ENCODE assay signal across 17 cellular contexts in genomic region chr3:111862974-111863373, GRCh38. TPM values are rescaled to one million over a fixed set of nuclear protein-coding genes. Genes with fewer than 3 reads are reported as not detected.
DNase-seq lines count a peak whose midpoint lies in the region; ATAC-seq, FAIRE-seq and TF ChIP-seq lines count a peak whose summit lies in the region.
"Had no signal": no experiment of that assay in that cellular context is flagged by ENCODE, and none has a peak within 500 bp of the region (broad histone marks: within the 10 kb centered on the region; RNA-seq: fewer than 3 reads in every experiment).

No MANE protein-coding gene starts in this region.

- WGBS in HepG2 (ENCODE audit: low lambda C conversion rate) = 72% methylated on average over 3 of the region's 3 CpGs
- WGBS in stomach, 5 donors = 49 to 77% (median 74%) methylated on average over 3 of the region's 3 CpGs
- WGBS in suprapubic skin = 69% methylated on average over 3 of the region's 3 CpGs

- H3K36me3 Mint-ChIP-seq in endothelial cell (ENCODE audit: low read depth, unreplicated experiment) = no peaks in the 10 kb centered on the region
- H3K36me3 Mint-ChIP-seq: CD8-positive, alpha-beta T cell had no signal

- TF ChIP-seq POLR2A in HepG2 (IDR thresholded peaks at IDR 0.05; ENCODE audit: insufficient read depth in 1 of 2, low read depth in 2 of 2, low read length in 2 of 2) = no peak
- TF ChIP-seq POLR2A in stomach (IDR thresholded peaks at IDR 0.05) = no peak
- TF ChIP-seq POLR2A in suprapubic skin (IDR thresholded peaks at IDR 0.05) = no peak

- no peak overlapping the region for H3K9ac ChIP-seq in HepG2 (ENCODE audit: insufficient read depth, low read depth, low read length)

- intact Hi-C loops in HepG2 (cut with micrococcal nuclease; ENCODE audit: unreplicated experiment) (loop anchor here (5.0 kb wide), 2 partner anchors 44 to 131 kb away; no protein-coding TSS in a partner anchor), stomach (cut with DNase I; ENCODE audit: low total_unique reads) (no loop called here)

- H3K9me3 Mint-ChIP-seq in endothelial cell (ENCODE audit: unreplicated experiment) = no peaks in the 10 kb centered on the region
- H3K9me3 Mint-ChIP-seq: CD8-positive, alpha-beta T cell had no signal

- H3K9me3 ChIP-seq in SJCRH30 (replicated peaks) (no peaks in the 10 kb centered on the region), HepG2 (ENCODE audit: low read length) (no peaks in the 10 kb centered on the region), stomach (no peaks in the 10 kb centered on the region), suprapubic skin (no peaks in the 10 kb centered on the region)

- H3K4me3 ChIP-seq in HFF-Myc (replicated peaks; ENCODE audit: low read depth, low read length) (0 out of 2 replicates have a peak overlapping the region, but pooled peaks have one; percentile 3), SJCRH30 (no peak overlapping the region), HepG2 (replicated peaks in 1 of 3; ENCODE audit: insufficient read depth in 1 of 3, low read depth in 2 of 3, low read length in 3 of 3) (no peak overlapping the region), stomach (no peak overlapping the region), suprapubic skin (no peak overlapping the region)
- H3K4me3 ChIP-seq: cardiac muscle cell had no signal

- POLR2A ChIA-PET in HepG2 (lab: Yijun Ruan, JAX) = no interaction called here

- H3K4me2 ChIP-seq in HepG2 (ENCODE audit: low read depth, low read length) = no peak overlapping the region

- TF ChIP-seq EP300 in HepG2 (IDR thresholded peaks at IDR 0.05; ENCODE audit: low read depth in 2 of 2, low read length in 2 of 2) (no peak), HepG2 (CRISPR knock-in tag; IDR thresholded peaks at IDR 0.05; ENCODE audit: borderline replicate concordance) (no peak), stomach (IDR thresholded peaks at IDR 0.05) (no peak), suprapubic skin (IDR thresholded peaks at IDR 0.05) (no peak)

- peaks cover 13% of the 10 kb centered on the region for H3K36me3 ChIP-seq in SJCRH30
- no peaks in the 10 kb centered on the region; a peak in 1 of 5 replicates for H3K36me3 ChIP-seq in HepG2 (replicated peaks in 1 of 2; ENCODE audit: control insufficient read depth in 1 of 2, insufficient read depth in 2 of 2, low read length in 2 of 2)
- no peaks in the 10 kb centered on the region for H3K36me3 ChIP-seq in stomach
- no peaks in the 10 kb centered on the region for H3K36me3 ChIP-seq in suprapubic skin
- H3K36me3 ChIP-seq: cardiac muscle cell had no signal

- H3K79me2 ChIP-seq in HepG2 (ENCODE audit: insufficient read depth, low read length) = peaks cover 18% of the 10 kb centered on the region

- TF ChIP-seq CTCF in HFF-Myc (IDR thresholded peaks at IDR 0.05; ENCODE audit: low read depth, low read length, missing control alignments) (no peak), HepG2 (CRISPR knock-in tag; IDR thresholded peaks at IDR 0.05) (no peak), stomach (IDR thresholded peaks at IDR 0.05) (no peak), suprapubic skin (IDR thresholded peaks at IDR 0.05) (no peak), endothelial cell (IDR thresholded peaks at IDR 0.05; ENCODE audit: unreplicated experiment) (no peak)

- no TSS peak for BruUV-seq in HepG2 (replicated peaks; lab: Mats Ljungman, UMichigan)

- no peak for TF ChIP-seq RAD21 in HepG2 (CRISPR knock-in tag; IDR thresholded peaks at IDR 0.05)

- no peaks in the 10 kb centered on the region for H4K20me1 ChIP-seq in HepG2 (ENCODE audit: insufficient read depth, low read length)

- FAIRE-seq in HepG2 (lab: Jason Lieb, UNC) = no peak

- no peak overlapping the region for H3K4me3 Mint-ChIP-seq in endothelial cell (ENCODE audit: unreplicated experiment)
- H3K4me3 Mint-ChIP-seq: CD8-positive, alpha-beta T cell had no signal

- peaks cover 45% of the 10 kb centered on the region for H3K4me1 ChIP-seq in SJCRH30
- H3K4me1 ChIP-seq in HepG2 (ENCODE audit: insufficient read depth, low read length) = peaks cover 54% of the 10 kb centered on the region
- peaks cover 23 to 89% (median 64%) of the 10 kb centered on the region in 4 donors for H3K4me1 ChIP-seq in stomach
- H3K4me1 ChIP-seq in suprapubic skin = peaks cover 62% of the 10 kb centered on the region

- no peak for ATAC-seq in HepG2
- ATAC-seq: CD8-positive, alpha-beta T cell had no signal

- no peaks in the 10 kb centered on the region for H3K27me3 ChIP-seq in SJCRH30
- H3K27me3 ChIP-seq in HepG2 (ENCODE audit: control insufficient read depth in 1 of 2, insufficient read depth in 2 of 2, low read length in 2 of 2) = no peaks in the 10 kb centered on the region; a peak in 1 of 5 replicates
- no peaks in the 10 kb centered on the region for H3K27me3 ChIP-seq in stomach
- no peaks in the 10 kb centered on the region for H3K27me3 ChIP-seq in suprapubic skin
- H3K27me3 ChIP-seq: cardiac muscle cell had no signal

- DNase-seq in HFF-Myc (ENCODE audit: extremely low read depth, low read depth) (no peak), SJCRH30 (no peak), HepG2 (ENCODE audit: low spot score) (no peak), stomach (no peak), COLO829 (ENCODE audit: low spot score) (no peak), suprapubic skin (ENCODE audit: low spot score in 2 of 2) (no peak), NCI-H1048 (lab: John Stamatoyannopoulos, UW) (no peak), endothelial cell (ENCODE audit: low spot score) (no peak)
- DNase-seq: activated naive CD4-positive, alpha-beta T cell treated with Interleukin-2 at 50 U/mL for 16 hours; CD8-positive, alpha-beta T cell; midbrain; NCI-H1417; NCI-H526; stimulated activated CD4-positive, alpha-beta T cell treated with anti-CD3 and anti-CD28 coated beads, Interleukin-4, amount 100 ng/mL, for 4 hours; stimulated activated naive CD4-positive, alpha-beta T cell treated with Interleukin-2 at 50 U/mL for 16 hours had no signal

- H2AFZ ChIP-seq in HepG2 (ENCODE audit: low read length) = no peak overlapping the region

- CTCF ChIA-PET in HepG2 (lab: Yijun Ruan, JAX; ENCODE audit: low intra/inter-chr PET ratio, low total read pairs) = no interaction called here

- no peak overlapping the region for H3K27ac Mint-ChIP-seq in endothelial cell (ENCODE audit: unreplicated experiment)
- H3K27ac Mint-ChIP-seq: CD8-positive, alpha-beta T cell had no signal

- peaks cover 60% of the 10 kb centered on the region for H3K4me1 Mint-ChIP-seq in endothelial cell (ENCODE audit: unreplicated experiment)

- H3K27me3 Mint-ChIP-seq in endothelial cell (ENCODE audit: unreplicated experiment) = peaks cover 2% of the 10 kb centered on the region

- in situ Hi-C loops in HepG2 (cut with HindIII; ENCODE audit: extremely low pct_ligation_motif_present, low pct_unique_long_range_greater_than_20kb) = loop anchor here (5.0 kb wide), 1 partner anchor 146 kb away; no protein-coding TSS in a partner anchor

- H3K27ac ChIP-seq in SJCRH30 (peak overlapping the region; percentile 100), HepG2 (ENCODE audit: extremely low read length, insufficient read depth, low read length) (no peak overlapping the region), stomach (peak overlapping the region in 4 of 5 donors; percentile 1 to 97 (median 92)), suprapubic skin (no peak overlapping the region)
- H3K27ac ChIP-seq: cardiac muscle cell, RWPE1 had no signal

TF ChIP-seq in HepG2, 621 proteins besides CTCF, POLR2A, EP300 and RAD21 (continues in another document):
- no peak for TF ChIP-seq ZNF253 (CRISPR knock-in tag; IDR thresholded peaks at IDR 0.05; ENCODE audit: borderline replicate concordance)

RNA-seq across cellular contexts. Expression of gene PHLDB2, which starts 3.9 kb away (rescaled TPM):
- total RNA-seq in SJCRH30 (2014; rRNA removed; shearing (Covaris generic)) = 93.4 and 102 TPM in 2 replicates
- total RNA-seq in HepG2 (2016; rRNA removed; fragmentation: Illumina TruSeq; extraction: Trizol) (21.5 and 23.6 TPM in 2 replicates), stomach (100 to 1,000 TPM in 2 of 5 donors, 10 to 100 TPM in 3; 13.0 to 149 (median 83.3) TPM), suprapubic skin (100 to 1,000 TPM in 1 of 4 donors, 10 to 100 TPM in 3; 39.8 to 107 (median 60.7) TPM), endothelial cell (ENCODE audit: unreplicated experiment) (47.8 TPM)
- 6.9 and 8.0 TPM in 2 replicates for total RNA-seq in HepG2 (2016; cell fraction: cytosol; rRNA removed; fragmentation: Illumina TruSeq; extraction: Trizol; ENCODE audit: low read depth)
- 21.0 and 22.1 TPM in 2 replicates for total RNA-seq in HepG2 (2016; cell fraction: insoluble cytoplasmic fraction; rRNA removed; fragmentation: Illumina TruSeq; extraction: Trizol)
- 7.5 and 8.6 TPM in 2 replicates for total RNA-seq in HepG2 (2016; cell fraction: membrane; rRNA removed; fragmentation: Illumina TruSeq; extraction: Trizol)
- 47.1 and 49.2 TPM in 2 replicates for total RNA-seq in HepG2 (2016; cell fraction: nucleus; rRNA removed; fragmentation: Illumina TruSeq; extraction: Trizol)
- polyA plus RNA-seq in HepG2 (2011; rRNA removed) (8.4 and 8.7 TPM in 2 replicates), stomach (10 to 100 TPM; 10.6 to 17.3 (median 13.3) TPM)
- 4.0 and 4.6 TPM in 2 replicates for polyA plus RNA-seq in HepG2 (2011; cell fraction: cytosol; rRNA removed)
- polyA plus RNA-seq in HepG2 (2011; cell fraction: nucleus; rRNA removed) = 16.3 and 16.8 TPM in 2 replicates
- polyA plus RNA-seq in HepG2 (2012) = 8.4 and 12.0 TPM in 2 replicates
- polyA plus RNA-seq in HepG2 (2016; cell fraction: cytosol; fragmentation: Illumina TruSeq; extraction: Trizol; ENCODE audit: low read depth) = 0.75 and 0.92 TPM in 2 replicates
- 17.4 and 18.0 TPM in 2 replicates for polyA plus RNA-seq in HepG2 (2016; cell fraction: insoluble cytoplasmic fraction; fragmentation: Illumina TruSeq; extraction: Trizol; ENCODE audit: low read depth)
- 2.9 and 3.1 TPM in 2 replicates for polyA plus RNA-seq in HepG2 (2016; cell fraction: membrane; fragmentation: Illumina TruSeq; extraction: Trizol; ENCODE audit: low read depth)
- polyA plus RNA-seq in HepG2 (2016; cell fraction: nucleus; fragmentation: Illumina TruSeq; extraction: Trizol; ENCODE audit: insufficient read depth, low read depth) = 34.5 and 36.8 TPM in 2 replicates
- 27.7 and 69.1 TPM in 2 replicates for polyA minus RNA-seq in HepG2 (2011; rRNA and poly(A)+ RNA removed; ENCODE audit: low replicate concordance)
- 12.6 and 13.0 TPM in 2 replicates for polyA minus RNA-seq in HepG2 (2011; cell fraction: cytosol; rRNA and poly(A)+ RNA removed)
- polyA minus RNA-seq in HepG2 (2011; cell fraction: nucleus; rRNA and poly(A)+ RNA removed) = 99.5 and 104 TPM in 2 replicates

Comparison
In these comparisons a context has a peak if more than half of its experiments do, and no peak if none do; other contexts are left out.
1. H3K27ac ChIP-seq: peak in SJCRH30 (single experiment) and stomach (4 of 5); none in HepG2 (single experiment) and suprapubic skin (single experiment).